Comparison of ENCODE assay signal across 17 cellular contexts in genomic region chr12:14322403-14322802, GRCh38. TPM values are rescaled to one million over a fixed set of nuclear protein-coding genes. Genes with fewer than 3 reads are reported as not detected.
DNase-seq lines count a peak whose midpoint lies in the region; ATAC-seq and TF ChIP-seq lines count a peak whose summit lies in the region.
"Had no signal": no experiment of that assay in that cellular context is flagged by ENCODE, and none has a peak within 500 bp of the region (broad histone marks: within the 10 kb centered on the region; RNA-seq: fewer than 3 reads in every experiment).

No MANE protein-coding gene starts in this region.

- intact Hi-C loops in thyroid gland (cut with DNase I) = no loop called here
- intact Hi-C loops in mammary epithelial cell (cut with micrococcal nuclease) = no loop called here
- intact Hi-C loops in activated CD4-positive, alpha-beta T cell treated with anti-CD3 and anti-CD28 coated beads for 36 hours (cut with DNase I, micrococcal nuclease) = loop anchor here in 1 of 2 experiments (10.0 kb wide), 1 partner anchor 282 kb away; no protein-coding TSS in a partner anchor

- TF ChIP-seq CTCF in fibroblast of pulmonary artery (IDR thresholded peaks at IDR 0.05; ENCODE audit: low read length, missing control alignments) = no peak
- TF ChIP-seq CTCF in thyroid gland (IDR thresholded peaks at IDR 0.05) = no peak
- no peak for TF ChIP-seq CTCF in mammary epithelial cell (conservative IDR thresholded peaks at IDR 0.05 in 1 of 2, IDR thresholded peaks at IDR 0.05 in 1 of 2; ENCODE audit: extremely low read depth in 1 of 2, insufficient read depth in 1 of 2, low read depth in 1 of 2, low read length in 2 of 2)

- H3K4me1 ChIP-seq in thyroid gland = no peaks in the 10 kb centered on the region
- H3K4me1 ChIP-seq in mammary epithelial cell (ENCODE audit: insufficient read depth, low read length) = peaks cover 5% of the 10 kb centered on the region

- BruUV-seq in mammary epithelial cell (replicated peaks; lab: Mats Ljungman, UMichigan) = no TSS peak

- peak; percentile 11 for DNase-seq in EL
- peak; percentile 72 for DNase-seq in NCI-H526 treated with DMSO at 0.1 percent for 48 hours (lab: John Stamatoyannopoulos, UW)
- peak; percentile 16 for DNase-seq in fibroblast of pulmonary artery (ENCODE audit: low read depth)
- no peak for DNase-seq in thyroid gland
- no peak for DNase-seq in mammary epithelial cell
- no peak for DNase-seq in NCI-H1436 (lab: John Stamatoyannopoulos, UW)
- no peak for DNase-seq in activated CD4-positive, alpha-beta T cell treated with anti-CD3 and anti-CD28 coated beads for 36 hours
- DNase-seq: ACHN; CD8-positive, alpha-beta memory T cell; DMS79; NCI-H1105 treated with DMSO at 0.1 percent for 48 hours; NCI-H187; NCI-H748 treated with DMSO at 0.1 percent for 48 hours; PC-3 had no signal

- H3K27me3 ChIP-seq in thyroid gland (no peaks in the 10 kb centered on the region), mammary epithelial cell (ENCODE audit: insufficient read depth, low read length) (no peaks in the 10 kb centered on the region)
- H3K27me3 ChIP-seq: BLaER1 treated with 17β-estradiol and CSF1 and Interleukin-3, amounts not matched to agents 10 nM and 100 nM had no signal

- no peak overlapping the region for H3K27ac ChIP-seq in thyroid gland
- no peak overlapping the region for H3K27ac ChIP-seq in mammary epithelial cell (ENCODE audit: insufficient read depth, low read depth, low read length)
- H3K27ac ChIP-seq: BLaER1 treated with 17β-estradiol and CSF1 and Interleukin-3, amounts not matched to agents 10 nM and 100 nM; RWPE1 had no signal

- H3K4me3 Mint-ChIP-seq in activated CD4-positive, alpha-beta T cell treated with anti-CD3 and anti-CD28 coated beads for 36 hours = no peak overlapping the region
- H3K4me3 Mint-ChIP-seq: CD8-positive, alpha-beta memory T cell had no signal

- H3K36me3 ChIP-seq in thyroid gland (no peaks in the 10 kb centered on the region), mammary epithelial cell (ENCODE audit: insufficient read depth, low read length) (no peaks in the 10 kb centered on the region)
- H3K36me3 ChIP-seq: BLaER1 treated with 17β-estradiol and CSF1 and Interleukin-3, amounts not matched to agents 10 nM and 100 nM had no signal

- POLR2A ChIA-PET in activated CD4-positive, alpha-beta T cell treated with anti-CD3 and anti-CD28 coated beads for 36 hours (lab: Charles Lee) = no interaction called here

- H3K27ac Mint-ChIP-seq in activated CD4-positive, alpha-beta T cell treated with anti-CD3 and anti-CD28 coated beads for 36 hours = no peak overlapping the region
- H3K27ac Mint-ChIP-seq: CD8-positive, alpha-beta memory T cell had no signal

- no peaks in the 10 kb centered on the region for H3K9me3 Mint-ChIP-seq in activated CD4-positive, alpha-beta T cell treated with anti-CD3 and anti-CD28 coated beads for 36 hours (ENCODE audit: low read depth)
- H3K9me3 Mint-ChIP-seq: CD8-positive, alpha-beta memory T cell had no signal

- TF ChIP-seq POLR2A in thyroid gland (IDR thresholded peaks at IDR 0.05) = no peak

- CTCF ChIA-PET in mammary epithelial cell (lab: Charles Lee; ENCODE audit: low non-redundant PET) = no interaction called here
- CTCF ChIA-PET in activated CD4-positive, alpha-beta T cell treated with anti-CD3 and anti-CD28 coated beads for 36 hours (lab: Charles Lee) = interaction anchor here (0.7 kb wide), 1 partner anchor 132 kb away, joined by 3 read pairs; no protein-coding TSS in a partner anchor

- dilution Hi-C loops in mammary epithelial cell (cut with HindIII; ENCODE audit: low sequenced_read_pairs) = no loop called here

- no peak overlapping the region for H3K4me3 ChIP-seq in fibroblast of pulmonary artery (replicated peaks; ENCODE audit: low read depth, low read length)
- H3K4me3 ChIP-seq in thyroid gland (replicated peaks in 1 of 3) = no peak overlapping the region
- H3K4me3 ChIP-seq in mammary epithelial cell (replicated peaks in 1 of 3; ENCODE audit: insufficient read depth in 1 of 3, low read depth in 2 of 3, low read length in 3 of 3) = no peak overlapping the region
- H3K4me3 ChIP-seq: BLaER1 treated with 17β-estradiol and CSF1 and Interleukin-3, amounts not matched to agents 10 nM and 100 nM; GM12878 had no signal

- no peak overlapping the region for H3K4me2 ChIP-seq in mammary epithelial cell (ENCODE audit: insufficient read depth, low read depth, low read length)
- H3K4me2 ChIP-seq: BLaER1 treated with 17β-estradiol and CSF1 and Interleukin-3, amounts not matched to agents 10 nM and 100 nM had no signal

- H3K79me2 ChIP-seq in mammary epithelial cell (ENCODE audit: insufficient read depth, low read length) = no peaks in the 10 kb centered on the region

- ATAC-seq in activated CD4-positive, alpha-beta T cell treated with anti-CD3 and anti-CD28 coated beads for 36 hours = no peak
- ATAC-seq: GM12878, PC-3 had no signal

- in situ Hi-C loops in mammary epithelial cell (cut with MboI; ENCODE audit: low sequenced_read_pairs in 2 of 2) = no loop called here

- H3K9ac ChIP-seq in mammary epithelial cell (ENCODE audit: insufficient read depth, low read length) = no peak overlapping the region
- H3K9ac ChIP-seq: BLaER1 treated with 17β-estradiol and CSF1 and Interleukin-3, amounts not matched to agents 10 nM and 100 nM had no signal

- no peaks in the 10 kb centered on the region for H3K27me3 Mint-ChIP-seq in activated CD4-positive, alpha-beta T cell treated with anti-CD3 and anti-CD28 coated beads for 36 hours

- H3K9me3 ChIP-seq in thyroid gland (no peaks in the 10 kb centered on the region), mammary epithelial cell (replicated peaks; ENCODE audit: insufficient read depth, low read length) (no peaks in the 10 kb centered on the region)

- H4K20me1 ChIP-seq in mammary epithelial cell (ENCODE audit: insufficient read depth, low read length) = no peaks in the 10 kb centered on the region
- H4K20me1 ChIP-seq: BLaER1 treated with 17β-estradiol and CSF1 and Interleukin-3, amounts not matched to agents 10 nM and 100 nM had no signal

- H3K36me3 Mint-ChIP-seq in activated CD4-positive, alpha-beta T cell treated with anti-CD3 and anti-CD28 coated beads for 36 hours (ENCODE audit: low read depth) = no peaks in the 10 kb centered on the region
- H3K36me3 Mint-ChIP-seq: CD8-positive, alpha-beta memory T cell had no signal

- H3K4me1 Mint-ChIP-seq in activated CD4-positive, alpha-beta T cell treated with anti-CD3 and anti-CD28 coated beads for 36 hours = no peaks in the 10 kb centered on the region
- H3K4me1 Mint-ChIP-seq: CD8-positive, alpha-beta memory T cell had no signal

- no peak overlapping the region for H2AFZ ChIP-seq in mammary epithelial cell (ENCODE audit: low read depth, low read length)

RNA-seq across cellular contexts. Expression of gene ATF7IP, which starts 43.1 kb away (rescaled TPM):
- 10 to 100 TPM; 64.4 to 87.2 (median 76.2) TPM for total RNA-seq in thyroid gland
- total RNA-seq in mammary epithelial cell = 10 to 100 TPM; 33.3 to 41.0 TPM
- 8.2 TPM for polyA plus RNA-seq in mammary epithelial cell
- 59.9 TPM for polyA minus RNA-seq in mammary epithelial cell
- total RNA-seq in activated CD4-positive, alpha-beta T cell treated with anti-CD3 and anti-CD28 coated beads for 36 hours = 100 to 1,000 TPM in 1 of 2 experiments, 10 to 100 TPM in 1; 81.3 to 101 TPM

Comparison
In these comparisons a context has a peak if more than half of its experiments do, and no peak if none do; other contexts are left out.
1. DNase-seq: peak in EL (single experiment), NCI-H526 treated with DMSO at 0.1 percent for 48 hours (single experiment) and fibroblast of pulmonary artery (single experiment); none in thyroid gland (0 of 2), mammary epithelial cell (single experiment), NCI-H1436 (single experiment) and activated CD4-positive, alpha-beta T cell treated with anti-CD3 and anti-CD28 coated beads for 36 hours (single experiment).